ENCODE assay signal across 1 cellular context in the genomic region with DNA sequence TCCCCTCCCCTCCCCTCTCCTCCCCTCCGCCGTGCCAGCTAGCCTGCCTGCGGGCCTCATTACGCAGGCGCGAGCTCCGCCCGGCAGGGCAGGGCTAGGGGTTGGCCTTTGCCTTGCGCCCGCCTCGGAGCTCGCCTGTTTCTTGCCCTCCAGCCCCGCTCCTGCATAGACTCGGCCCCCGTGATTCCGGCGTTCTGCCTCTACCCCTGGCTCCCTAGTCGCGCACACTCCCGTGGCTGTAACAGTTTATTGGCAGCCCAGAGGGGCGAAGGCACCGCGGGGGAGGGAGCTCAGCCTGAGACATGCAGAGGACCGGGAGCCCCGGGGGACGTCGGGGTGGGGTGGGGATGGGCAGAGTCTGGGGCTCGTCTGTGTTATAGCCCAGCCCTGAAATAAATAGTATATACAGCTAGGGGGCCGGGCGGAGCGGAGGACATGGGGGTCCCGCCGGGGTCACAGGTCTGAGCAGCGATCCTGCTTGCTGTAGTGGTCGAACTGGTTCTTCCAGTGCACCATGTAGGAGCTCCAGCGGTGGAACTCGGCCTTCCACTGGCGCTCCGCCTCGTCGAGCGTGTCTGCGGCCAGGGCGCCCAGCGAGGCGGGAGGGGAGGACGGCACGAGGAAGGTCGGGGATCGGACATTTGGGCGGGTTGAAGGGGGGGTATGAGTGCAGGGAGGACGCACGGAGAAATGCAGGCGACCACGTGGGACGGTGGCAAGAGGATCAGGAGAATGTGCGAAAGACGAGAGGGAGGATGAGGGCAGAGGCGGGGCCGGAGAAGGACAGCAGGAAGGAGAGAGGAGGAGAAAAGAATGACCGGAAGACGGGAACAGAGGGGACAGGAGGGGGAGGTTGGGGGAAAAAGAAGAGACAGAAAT.
TF ChIP-seq lines count a peak whose summit lies in the region.

No MANE protein-coding gene starts in this region.

TF ChIP-seq in K562, 482 proteins besides CTCF, POLR2A, EP300 and RAD21 (continued from another document and continues in another):
- TF ChIP-seq, protein P1, sequence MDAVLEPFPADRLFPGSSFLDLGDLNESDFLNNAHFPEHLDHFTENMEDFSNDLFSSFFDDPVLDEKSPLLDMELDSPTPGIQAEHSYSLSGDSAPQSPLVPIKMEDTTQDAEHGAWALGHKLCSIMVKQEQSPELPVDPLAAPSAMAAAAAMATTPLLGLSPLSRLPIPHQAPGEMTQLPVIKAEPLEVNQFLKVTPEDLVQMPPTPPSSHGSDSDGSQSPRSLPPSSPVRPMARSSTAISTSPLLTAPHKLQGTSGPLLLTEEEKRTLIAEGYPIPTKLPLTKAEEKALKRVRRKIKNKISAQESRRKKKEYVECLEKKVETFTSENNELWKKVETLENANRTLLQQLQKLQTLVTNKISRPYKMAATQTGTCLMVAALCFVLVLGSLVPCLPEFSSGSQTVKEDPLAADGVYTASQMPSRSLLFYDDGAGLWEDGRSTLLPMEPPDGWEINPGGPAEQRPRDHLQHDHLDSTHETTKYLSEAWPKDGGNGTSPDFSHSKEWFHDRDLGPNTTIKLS (IDR thresholded peaks at IDR 0.05; ENCODE audit: borderline replicate concordance, low read depth), result peak; percentile 43; the same call in 1 of the 2 replicates
- TF ChIP-seq CBX3 (IDR thresholded peaks at IDR 0.05; ENCODE audit: borderline replicate concordance in 1 of 2, low read length in 2 of 2) (peak in 1 of 2 experiments; percentile 63; a peak in 1 of 3 replicates), SMARCA5 (IDR thresholded peaks at IDR 0.05) (0 out of 2 replicates have a peak, but pooled peaks have one; percentile 49), HDAC8 (tag; IDR thresholded peaks at IDR 0.05) (peak; percentile 38; the same call in 1 of the 2 replicates), ZNF121 (CRISPR knock-in tag; conservative IDR thresholded peaks at IDR 0.05) (no peak), E4F1 (CRISPR knock-in tag; IDR thresholded peaks at IDR 0.05; ENCODE audit: borderline replicate concordance) (no peak), ZNF23 (CRISPR knock-in tag; IDR thresholded peaks at IDR 0.05) (no peak), ZC3H4 (CRISPR knock-in tag; IDR thresholded peaks at IDR 0.05; ENCODE audit: borderline replicate concordance) (no peak), CCAR2 (IDR thresholded peaks at IDR 0.05; ENCODE audit: low read depth, low read length) (no peak), TAF1 (IDR thresholded peaks at IDR 0.05; ENCODE audit: control insufficient read depth, extremely low read depth, insufficient read depth, low read length, severe bottlenecking) (peak; percentile 46), ZNF232 (CRISPR knock-in tag; IDR thresholded peaks at IDR 0.05) (0 out of 2 replicates have a peak, but pooled peaks have one; percentile 58), HINFP (tag; conservative IDR thresholded peaks at IDR 0.05; ENCODE audit: low read depth) (no peak), ZNF586 (CRISPR knock-in tag; conservative IDR thresholded peaks at IDR 0.05) (no peak), NBN (IDR thresholded peaks at IDR 0.05; ENCODE audit: low read depth) (peak; percentile 96), ZNF507 (tag; conservative IDR thresholded peaks at IDR 0.05) (no peak), ZSCAN32 (CRISPR knock-in tag; IDR thresholded peaks at IDR 0.05) (no peak), ARID2 (IDR thresholded peaks at IDR 0.05) (peak; percentile 76), KAT8 (IDR thresholded peaks at IDR 0.05; ENCODE audit: low read depth) (no peak)
- TF ChIP-seq, protein P2, sequence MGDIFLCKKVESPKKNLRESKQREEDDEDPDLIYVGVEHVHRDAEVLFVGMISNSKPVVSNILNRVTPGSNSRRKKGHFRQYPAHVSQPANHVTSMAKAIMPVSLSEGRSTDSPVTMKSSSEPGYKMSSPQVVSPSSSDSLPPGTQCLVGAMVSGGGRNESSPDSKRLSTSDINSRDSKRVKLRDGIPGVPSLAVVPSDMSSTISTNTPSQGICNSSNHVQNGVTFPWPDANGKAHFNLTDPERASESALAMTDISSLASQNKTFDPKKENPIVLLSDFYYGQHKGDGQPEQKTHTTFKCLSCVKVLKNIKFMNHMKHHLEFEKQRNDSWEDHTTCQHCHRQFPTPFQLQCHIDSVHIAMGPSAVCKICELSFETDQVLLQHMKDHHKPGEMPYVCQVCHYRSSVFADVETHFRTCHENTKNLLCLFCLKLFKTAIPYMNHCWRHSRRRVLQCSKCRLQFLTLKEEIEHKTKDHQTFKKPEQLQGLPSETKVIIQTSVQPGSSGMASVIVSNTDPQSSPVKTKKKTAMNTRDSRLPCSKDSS (IDR thresholded peaks at IDR 0.05; ENCODE audit: low read depth, partially characterized antibody), result no peak
- TF ChIP-seq, protein P3, sequence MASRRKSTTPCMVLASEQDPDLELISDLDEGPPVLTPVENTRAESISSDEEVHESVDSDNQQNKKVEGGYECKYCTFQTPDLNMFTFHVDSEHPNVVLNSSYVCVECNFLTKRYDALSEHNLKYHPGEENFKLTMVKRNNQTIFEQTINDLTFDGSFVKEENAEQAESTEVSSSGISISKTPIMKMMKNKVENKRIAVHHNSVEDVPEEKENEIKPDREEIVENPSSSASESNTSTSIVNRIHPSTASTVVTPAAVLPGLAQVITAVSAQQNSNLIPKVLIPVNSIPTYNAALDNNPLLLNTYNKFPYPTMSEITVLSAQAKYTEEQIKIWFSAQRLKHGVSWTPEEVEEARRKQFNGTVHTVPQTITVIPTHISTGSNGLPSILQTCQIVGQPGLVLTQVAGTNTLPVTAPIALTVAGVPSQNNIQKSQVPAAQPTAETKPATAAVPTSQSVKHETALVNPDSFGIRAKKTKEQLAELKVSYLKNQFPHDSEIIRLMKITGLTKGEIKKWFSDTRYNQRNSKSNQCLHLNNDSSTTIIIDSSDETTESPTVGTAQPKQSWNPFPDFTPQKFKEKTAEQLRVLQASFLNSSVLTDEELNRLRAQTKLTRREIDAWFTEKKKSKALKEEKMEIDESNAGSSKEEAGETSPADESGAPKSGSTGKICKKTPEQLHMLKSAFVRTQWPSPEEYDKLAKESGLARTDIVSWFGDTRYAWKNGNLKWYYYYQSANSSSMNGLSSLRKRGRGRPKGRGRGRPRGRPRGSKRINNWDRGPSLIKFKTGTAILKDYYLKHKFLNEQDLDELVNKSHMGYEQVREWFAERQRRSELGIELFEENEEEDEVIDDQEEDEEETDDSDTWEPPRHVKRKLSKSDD (conservative IDR thresholded peaks at IDR 0.05; ENCODE audit: low read length), result no peak; the same call in 1 of the 2 replicates
- TF ChIP-seq, protein P4, sequence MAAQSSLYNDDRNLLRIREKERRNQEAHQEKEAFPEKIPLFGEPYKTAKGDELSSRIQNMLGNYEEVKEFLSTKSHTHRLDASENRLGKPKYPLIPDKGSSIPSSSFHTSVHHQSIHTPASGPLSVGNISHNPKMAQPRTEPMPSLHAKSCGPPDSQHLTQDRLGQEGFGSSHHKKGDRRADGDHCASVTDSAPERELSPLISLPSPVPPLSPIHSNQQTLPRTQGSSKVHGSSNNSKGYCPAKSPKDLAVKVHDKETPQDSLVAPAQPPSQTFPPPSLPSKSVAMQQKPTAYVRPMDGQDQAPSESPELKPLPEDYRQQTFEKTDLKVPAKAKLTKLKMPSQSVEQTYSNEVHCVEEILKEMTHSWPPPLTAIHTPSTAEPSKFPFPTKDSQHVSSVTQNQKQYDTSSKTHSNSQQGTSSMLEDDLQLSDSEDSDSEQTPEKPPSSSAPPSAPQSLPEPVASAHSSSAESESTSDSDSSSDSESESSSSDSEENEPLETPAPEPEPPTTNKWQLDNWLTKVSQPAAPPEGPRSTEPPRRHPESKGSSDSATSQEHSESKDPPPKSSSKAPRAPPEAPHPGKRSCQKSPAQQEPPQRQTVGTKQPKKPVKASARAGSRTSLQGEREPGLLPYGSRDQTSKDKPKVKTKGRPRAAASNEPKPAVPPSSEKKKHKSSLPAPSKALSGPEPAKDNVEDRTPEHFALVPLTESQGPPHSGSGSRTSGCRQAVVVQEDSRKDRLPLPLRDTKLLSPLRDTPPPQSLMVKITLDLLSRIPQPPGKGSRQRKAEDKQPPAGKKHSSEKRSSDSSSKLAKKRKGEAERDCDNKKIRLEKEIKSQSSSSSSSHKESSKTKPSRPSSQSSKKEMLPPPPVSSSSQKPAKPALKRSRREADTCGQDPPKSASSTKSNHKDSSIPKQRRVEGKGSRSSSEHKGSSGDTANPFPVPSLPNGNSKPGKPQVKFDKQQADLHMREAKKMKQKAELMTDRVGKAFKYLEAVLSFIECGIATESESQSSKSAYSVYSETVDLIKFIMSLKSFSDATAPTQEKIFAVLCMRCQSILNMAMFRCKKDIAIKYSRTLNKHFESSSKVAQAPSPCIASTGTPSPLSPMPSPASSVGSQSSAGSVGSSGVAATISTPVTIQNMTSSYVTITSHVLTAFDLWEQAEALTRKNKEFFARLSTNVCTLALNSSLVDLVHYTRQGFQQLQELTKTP (IDR thresholded peaks at IDR 0.05; ENCODE audit: low read depth in 1 of 2, partially characterized antibody in 2 of 2), result peak in 1 of 2 experiments; percentile 64
- TF ChIP-seq, protein P5, sequence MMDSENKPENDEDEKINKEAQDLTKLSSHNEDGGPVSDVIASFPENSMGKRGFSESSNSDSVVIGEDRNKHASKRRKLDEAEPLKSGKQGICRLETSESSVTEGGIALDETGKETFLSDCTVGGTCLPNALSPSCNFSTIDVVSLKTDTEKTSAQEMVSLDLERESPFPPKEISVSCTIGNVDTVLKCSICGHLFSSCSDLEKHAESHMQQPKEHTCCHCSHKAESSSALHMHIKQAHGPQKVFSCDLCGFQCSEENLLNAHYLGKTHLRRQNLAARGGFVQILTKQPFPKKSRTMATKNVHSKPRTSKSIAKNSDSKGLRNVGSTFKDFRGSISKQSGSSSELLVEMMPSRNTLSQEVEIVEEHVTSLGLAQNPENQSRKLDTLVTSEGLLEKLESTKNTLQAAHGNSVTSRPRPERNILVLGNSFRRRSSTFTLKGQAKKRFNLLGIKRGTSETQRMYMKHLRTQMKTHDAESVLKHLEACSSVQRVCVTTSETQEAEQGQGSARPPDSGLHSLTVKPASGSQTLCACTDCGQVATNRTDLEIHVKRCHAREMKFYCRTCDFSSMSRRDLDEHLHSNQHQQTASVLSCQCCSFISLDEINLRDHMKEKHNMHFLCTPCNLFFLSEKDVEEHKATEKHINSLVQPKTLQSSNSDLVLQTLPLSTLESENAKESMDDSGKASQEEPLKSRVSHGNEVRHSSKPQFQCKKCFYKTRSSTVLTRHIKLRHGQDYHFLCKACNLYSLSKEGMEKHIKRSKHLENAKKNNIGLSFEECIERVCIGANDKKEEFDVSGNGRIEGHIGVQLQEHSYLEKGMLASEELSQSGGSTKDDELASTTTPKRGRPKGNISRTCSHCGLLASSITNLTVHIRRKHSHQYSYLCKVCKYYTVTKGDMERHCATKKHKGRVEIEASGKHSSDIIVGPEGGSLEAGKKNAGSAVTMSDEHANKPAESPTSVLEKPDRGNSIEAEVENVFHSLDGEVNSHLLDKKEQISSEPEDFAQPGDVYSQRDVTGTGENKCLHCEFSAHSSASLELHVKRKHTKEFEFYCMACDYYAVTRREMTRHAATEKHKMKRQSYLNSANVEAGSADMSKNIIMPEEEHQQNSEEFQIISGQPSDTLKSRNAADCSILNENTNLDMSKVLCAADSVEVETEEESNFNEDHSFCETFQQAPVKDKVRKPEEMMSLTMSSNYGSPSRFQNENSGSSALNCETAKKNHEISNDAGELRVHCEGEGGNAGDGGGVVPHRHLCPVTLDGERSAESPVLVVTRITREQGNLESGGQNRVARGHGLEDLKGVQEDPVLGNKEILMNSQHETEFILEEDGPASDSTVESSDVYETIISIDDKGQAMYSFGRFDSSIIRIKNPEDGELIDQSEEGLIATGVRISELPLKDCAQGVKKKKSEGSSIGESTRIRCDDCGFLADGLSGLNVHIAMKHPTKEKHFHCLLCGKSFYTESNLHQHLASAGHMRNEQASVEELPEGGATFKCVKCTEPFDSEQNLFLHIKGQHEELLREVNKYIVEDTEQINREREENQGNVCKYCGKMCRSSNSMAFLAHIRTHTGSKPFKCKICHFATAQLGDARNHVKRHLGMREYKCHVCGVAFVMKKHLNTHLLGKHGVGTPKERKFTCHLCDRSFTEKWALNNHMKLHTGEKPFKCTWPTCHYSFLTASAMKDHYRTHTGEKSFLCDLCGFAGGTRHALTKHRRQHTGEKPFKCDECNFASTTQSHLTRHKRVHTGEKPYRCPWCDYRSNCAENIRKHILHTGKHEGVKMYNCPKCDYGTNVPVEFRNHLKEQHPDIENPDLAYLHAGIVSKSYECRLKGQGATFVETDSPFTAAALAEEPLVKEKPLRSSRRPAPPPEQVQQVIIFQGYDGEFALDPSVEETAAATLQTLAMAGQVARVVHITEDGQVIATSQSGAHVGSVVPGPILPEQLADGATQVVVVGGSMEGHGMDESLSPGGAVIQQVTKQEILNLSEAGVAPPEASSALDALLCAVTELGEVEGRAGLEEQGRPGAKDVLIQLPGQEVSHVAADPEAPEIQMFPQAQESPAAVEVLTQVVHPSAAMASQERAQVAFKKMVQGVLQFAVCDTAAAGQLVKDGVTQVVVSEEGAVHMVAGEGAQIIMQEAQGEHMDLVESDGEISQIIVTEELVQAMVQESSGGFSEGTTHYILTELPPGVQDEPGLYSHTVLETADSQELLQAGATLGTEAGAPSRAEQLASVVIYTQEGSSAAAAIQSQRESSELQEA (IDR thresholded peaks at IDR 0.05; ENCODE audit: low read depth), result peak; percentile 69
